Comparison of ENCODE assay signal across 8 cellular contexts in genomic region chr3:105366302-105367062, GRCh38. TPM values are rescaled to one million over a fixed set of nuclear protein-coding genes. Genes with fewer than 3 reads are reported as not detected.
DNase-seq lines count a peak whose midpoint lies in the region; TF ChIP-seq lines count a peak whose summit lies in the region.

TSS of gene ALCAM (plus strand) at chr3:105366909.

- no peaks in the 10 kb centered on the region for H3K36me3 ChIP-seq in HAP-1 (replicated peaks)
- H3K36me3 ChIP-seq in neuron (ENCODE audit: insufficient read depth, low read length), result no peaks in the 10 kb centered on the region

- H3K4me3 ChIP-seq in HAP-1, result peak within 1 kb of the TSS; percentile 37
- H3K4me3 ChIP-seq in neuron (ENCODE audit: low read length), result peak within 1 kb of the TSS; percentile 66

- H2AFZ ChIP-seq in neuron (ENCODE audit: low read depth, low read length), result peak within 1 kb of the TSS; percentile 98

- no peak for TF ChIP-seq CTCF in subcutaneous adipose tissue (IDR thresholded peaks at IDR 0.05; ENCODE audit: low read depth)

- in situ Hi-C loops in HAP-1 (cut with MboI; ENCODE audit: low sequenced_read_pairs), result no loop called here

- H3K27me3 ChIP-seq in HAP-1 (ENCODE audit: low read depth) (no peaks in the 10 kb centered on the region), neuron (ENCODE audit: insufficient read depth, low read length) (no peaks in the 10 kb centered on the region)

- H3K9me3 ChIP-seq in HAP-1 (no peaks in the 10 kb centered on the region), neuron (ENCODE audit: low read length) (no peaks in the 10 kb centered on the region)

- DNase-seq in GM04503 (ENCODE audit: low read depth) (peak; percentile 92), HAP-1 (ENCODE audit: low spot score in 2 of 2) (peak; percentile 82 to 89), M059J (ENCODE audit: low read depth) (peak; percentile 100), SIG-M5 treated with dmso at 0.1 percent for 504 hours (lab: John Stamatoyannopoulos, UW; ENCODE audit: unreplicated experiment) (peak; percentile 92), foreskin melanocyte (peak; percentile 99)
- peak; percentile 44 to 63 (median 49) for DNase-seq in activated naive CD4-positive, alpha-beta T cell (lab: John Stamatoyannopoulos, UW)

- no peaks in the 10 kb centered on the region; the same call in 1 of the 2 replicates for H3K4me1 ChIP-seq in HAP-1
- H3K4me1 ChIP-seq in neuron (ENCODE audit: insufficient read depth, low read length), result peaks cover 27% of the 10 kb centered on the region

RNA-seq across cellular contexts. Expression of gene ALCAM, which starts in this region (rescaled TPM):
- total RNA-seq in M059J (2014; rRNA removed; shearing (Covaris generic)), result 176 and 223 TPM in 2 replicates
- 100 to 1,000 TPM in 1 of 4 donors, 10 to 100 TPM in 2, 1 to 10 TPM in 1; 7.3 to 249 (median 26.8) TPM for total RNA-seq in subcutaneous adipose tissue

Comparison
In these comparisons a context has a peak if more than half of its experiments do, and no peak if none do; other contexts are left out.
1. Peak in every context shown above with its lines: DNase-seq and H3K4me3 ChIP-seq.
2. DNase-seq: peak in every context shown above with its lines; median percentile 100 in M059J; 99 in foreskin melanocyte; 92 in GM04503; 92 in SIG-M5 treated with dmso at 0.1 percent for 504 hours; 86 in HAP-1; 49 in activated naive CD4-positive, alpha-beta T cell.